In genomic region chr1:160863422-160864131, GRCh38 we compare ENCODE assay signal across 1 cellular context.
TF ChIP-seq lines count a peak whose summit lies in the region.

No MANE protein-coding gene starts in this region.

TF ChIP-seq in GM12878, 131 proteins besides CTCF, POLR2A, EP300 and RAD21 (continued from another document):
- TF ChIP-seq BCLAF1 (IDR thresholded peaks at IDR 0.05) (no peak), RB1 (IDR thresholded peaks at IDR 0.05; ENCODE audit: borderline replicate concordance) (no peak), HSF1 (IDR thresholded peaks at IDR 0.05; ENCODE audit: low read depth, low read length) (no peak), ASH2L (IDR thresholded peaks at IDR 0.05; ENCODE audit: borderline replicate concordance, low read depth) (no peak), BCL11A (IDR thresholded peaks at IDR 0.05; ENCODE audit: low read depth, low read length) (no peak), LARP7 (IDR thresholded peaks at IDR 0.05) (no peak), ZNF24 (IDR thresholded peaks at IDR 0.05) (no peak), ATF7 (IDR thresholded peaks at IDR 0.05; ENCODE audit: low read depth) (no peak), SPI1 (IDR thresholded peaks at IDR 0.05; ENCODE audit: borderline replicate concordance, insufficient read depth, low read depth, low read length) (peak; percentile 34; the same call in 1 of the 2 replicates)
